Comparison of ENCODE assay signal across 29 cellular contexts in the genomic region with DNA sequence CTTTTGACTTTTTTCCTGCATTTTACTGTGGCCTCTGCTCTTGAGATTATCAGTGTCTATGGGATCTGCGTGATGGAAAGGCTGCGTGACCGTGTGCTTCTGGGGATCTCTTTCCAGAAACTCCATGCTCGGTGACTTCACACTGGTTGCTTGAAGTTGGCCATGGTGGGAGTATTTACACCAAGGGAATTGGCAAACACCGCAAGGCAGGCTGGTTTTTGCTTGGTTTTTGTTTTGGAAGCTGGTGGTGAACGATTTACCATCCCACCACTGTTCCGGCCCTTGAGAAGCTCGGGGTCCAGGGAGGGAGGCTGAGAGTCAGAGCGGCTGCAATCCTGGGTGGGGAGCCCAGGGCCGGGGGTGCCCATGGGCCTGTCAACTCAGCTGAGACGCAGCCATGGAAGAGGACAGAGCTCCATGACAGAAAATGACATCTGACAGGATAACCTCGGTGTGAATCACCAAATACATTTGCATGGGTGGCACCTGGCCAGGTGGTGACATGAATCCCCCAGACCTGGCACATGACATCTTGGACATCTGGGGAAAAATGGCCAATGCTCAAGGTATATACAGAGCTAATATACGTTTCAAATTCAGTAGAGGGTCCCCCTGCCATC. TPM values are rescaled to one million over a fixed set of nuclear protein-coding genes. Genes with fewer than 3 reads are reported as not detected.
DNase-seq lines count a peak whose midpoint lies in the region; ATAC-seq and TF ChIP-seq lines count a peak whose summit lies in the region.
"Had no signal": no experiment of that assay in that cellular context is flagged by ENCODE, and none has a peak within 500 bp of the region (broad histone marks: within the 10 kb centered on the region; RNA-seq: fewer than 3 reads in every experiment).

No MANE protein-coding gene starts in this region.

- intact Hi-C loops in gastrocnemius medialis (cut with DNase I; ENCODE audit: low total_unique reads) = loop anchor here (10.0 kb wide), 1 partner anchor 94 kb away; no protein-coding TSS in a partner anchor

- H3K4me1 ChIP-seq in adipocyte (ENCODE audit: control insufficient read depth, insufficient read depth, low read length) (peaks cover 74% of the 10 kb centered on the region), gastrocnemius medialis (peaks cover 27 to 41% of the 10 kb centered on the region in 2 donors), urinary bladder (ENCODE audit: insufficient read depth) (peaks cover 5% of the 10 kb centered on the region)
- H3K4me1 ChIP-seq: body of pancreas had no signal

- DNase-seq in adipocyte (ENCODE audit: low read depth) (no peak), fibroblast of villous mesenchyme (ENCODE audit: low read depth) (peak; percentile 31), gastrocnemius medialis (no peak), NCI-H1105 (lab: John Stamatoyannopoulos, UW) (no peak)
- DNase-seq: activated CD4-positive, alpha-beta T cell treated with anti-CD3 and anti-CD28 coated beads, Interleukin-2, amount 50 U/mL, for 1 hour; activated CD8-positive, alpha-beta memory T cell treated with anti-CD3 and anti-CD28 coated beads, Interleukin-2, amount 50 U/mL, for 48 hours; activated effector memory CD4-positive, alpha-beta T cell treated with Interleukin-2 at 50 U/mL for 16 hours; activated naive CD8-positive, alpha-beta T cell treated with anti-CD3 and anti-CD28 coated beads, Interleukin-2, amount 10 ng/mL, durations not matched to agents 7 days and 5 days; body of pancreas; CD4-positive, alpha-beta T cell; DMS 273 treated with DMSO at 0.1 percent for 48 hours; effector memory CD8-positive, alpha-beta T cell; H7; heart right ventricle; immature natural killer cell; left lung; MG63; NCI-H1417 treated with DMSO at 0.1 percent for 48 hours; NCI-H2171; NCI-H526; posterior cingulate gyrus; RPMI8226; small intestine had no signal

- H3K36me3 ChIP-seq in adipocyte (ENCODE audit: control insufficient read depth, insufficient read depth, low read length, severe bottlenecking) (no peaks in the 10 kb centered on the region), gastrocnemius medialis (peaks cover 0 to 5% of the 10 kb centered on the region in 2 donors), urinary bladder (ENCODE audit: insufficient read depth) (no peaks in the 10 kb centered on the region)
- H3K36me3 ChIP-seq: left lung, MG63 had no signal

- H3K27me3 ChIP-seq in adipocyte (replicated peaks; ENCODE audit: control insufficient read depth, insufficient read depth, low read length) = no peaks in the 10 kb centered on the region
- H3K27me3 ChIP-seq in gastrocnemius medialis = peaks cover 0 to 5% (median 3%) of the 10 kb centered on the region in 3 donors
- H3K27me3 ChIP-seq: body of pancreas, MG63 had no signal

- H3K4me3 ChIP-seq in adipocyte (ENCODE audit: low read length) (no peak overlapping the region), fibroblast of villous mesenchyme (ENCODE audit: low read depth, low read length) (no peak overlapping the region), gastrocnemius medialis (no peak overlapping the region), urinary bladder (ENCODE audit: low read depth, low read length) (no peak overlapping the region)
- H3K4me3 ChIP-seq: body of pancreas, heart right ventricle, left lung, MG63, SK-N-MC had no signal

- TF ChIP-seq CTCF in fibroblast of villous mesenchyme (IDR thresholded peaks at IDR 0.05; ENCODE audit: insufficient read depth, low read depth, low read length) = no peak
- no peak for TF ChIP-seq CTCF in gastrocnemius medialis (IDR thresholded peaks at IDR 0.05 in 4 of 5, conservative IDR thresholded peaks at IDR 0.05 in 1 of 5)

- H3K9me3 ChIP-seq in adipocyte (ENCODE audit: control insufficient read depth, low read length) (no peaks in the 10 kb centered on the region), gastrocnemius medialis (no peaks in the 10 kb centered on the region)
- H3K9me3 ChIP-seq: body of pancreas, heart right ventricle, left lung, MG63 had no signal

- peak overlapping the region; percentile 37 for H3K9ac ChIP-seq in adipocyte (ENCODE audit: low read length)

- H3K27ac ChIP-seq in gastrocnemius medialis (peak overlapping the region; percentile 76 to 85 (median 82)), urinary bladder (ENCODE audit: low read depth) (peak overlapping the region; percentile 43)
- H3K27ac ChIP-seq: left lung, SK-N-MC, VCaP had no signal

- 87% methylated on average over 13 of the region's 13 CpGs for WGBS in urinary bladder

- ATAC-seq in gastrocnemius medialis (no peak), GM18868 (IDR thresholded peaks at IDR 0.05; ENCODE audit: unreplicated experiment) (no peak), GM18870 (IDR thresholded peaks at IDR 0.05; ENCODE audit: unreplicated experiment) (no peak)
- ATAC-seq: body of pancreas; effector memory CD8-positive, alpha-beta T cell; heart right ventricle; left lung; stimulated activated memory B cell treated with anti-CD40 and anti-IgM and Interleukin-4, amounts not matched to agents 10 μg/mL and 1 μg/mL and 100 μg/mL, for 72 hours had no signal

- in situ Hi-C loops in gastrocnemius medialis (cut with MboI; ENCODE audit: low sequenced_read_pairs in 4 of 4) = no loop called here

- no peak for TF ChIP-seq POLR2A in gastrocnemius medialis (IDR thresholded peaks at IDR 0.05)

RNA-seq across cellular contexts. Expression of a gene that starts 11.1 kb away (rescaled TPM):
- 44.0 and 87.3 TPM in 2 replicates for total RNA-seq in fibroblast of villous mesenchyme
- 10 to 100 TPM; 26.1 to 50.1 (median 39.0) TPM for total RNA-seq in gastrocnemius medialis
- total RNA-seq in urinary bladder = 69.1 TPM
- 228 TPM for polyA plus RNA-seq in urinary bladder
